3 cellular contexts compared by ENCODE assay signal in the genomic region with DNA sequence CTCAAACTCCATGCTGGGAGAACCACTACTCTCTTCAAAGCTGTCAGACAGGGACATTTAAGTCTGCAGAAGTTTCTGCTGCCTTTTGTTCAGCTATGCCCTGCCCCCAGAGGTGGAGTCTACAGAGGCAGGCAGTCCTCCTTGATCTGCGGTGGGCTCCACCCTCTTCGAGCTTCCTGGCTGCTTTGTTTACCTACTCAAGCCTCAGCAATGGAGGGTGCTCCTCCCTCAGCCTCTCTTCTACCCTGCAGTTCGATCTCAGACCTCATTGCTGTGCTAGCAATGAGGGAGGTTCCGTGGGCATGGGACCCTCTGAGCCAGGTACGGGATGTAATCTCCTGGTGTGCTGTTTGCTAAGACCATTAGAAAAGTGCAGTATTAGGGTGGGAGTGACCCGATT. TPM values are rescaled to one million over a fixed set of nuclear protein-coding genes. Genes with fewer than 3 reads are reported as not detected.
"Had no signal": no experiment of that assay in that cellular context is flagged by ENCODE, and none has a peak within 500 bp of the region (broad histone marks: within the 10 kb centered on the region; RNA-seq: fewer than 3 reads in every experiment).

No MANE protein-coding gene starts in this region.

RNA-seq across cellular contexts. Expression of a gene that starts 16.7 kb away (rescaled TPM):
- total RNA-seq: M059J; PC-3; T-helper 1 cell treated with Interleukin-12 subunit alpha and Interleukin-12 subunit beta and Interleukin-4 antibody, amounts not matched to agents 30 ng/mL and 1 ng/mL, for 36 hours had no signal
